Comparison of ENCODE assay signal across 2 cellular contexts in the genomic region with DNA sequence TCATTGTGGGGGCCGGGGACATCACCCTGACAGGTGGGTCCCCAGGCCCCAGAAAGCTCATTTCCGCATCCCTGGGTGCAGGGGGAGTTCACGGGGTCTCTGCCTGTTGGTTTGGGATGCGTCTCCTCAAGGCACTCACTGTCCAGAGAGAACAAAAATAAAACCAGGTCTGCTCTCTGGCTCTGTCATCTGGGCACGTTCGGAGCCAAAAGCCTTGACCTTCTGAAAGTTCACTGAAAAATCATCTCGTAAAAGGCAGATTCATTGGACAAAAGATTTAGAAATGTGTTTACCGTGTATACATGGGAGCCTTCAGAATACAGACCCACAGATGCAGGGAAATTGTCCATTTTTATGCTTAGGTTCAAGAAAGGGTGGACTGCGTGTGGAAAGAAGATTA.
TF ChIP-seq lines count a peak whose summit lies in the region.

No MANE protein-coding gene starts in this region.

TF ChIP-seq in liver, 16 proteins besides CTCF, POLR2A, EP300 and RAD21:
- TF ChIP-seq FOXA1 (IDR thresholded peaks at IDR 0.05) (no peak), HNF4G (IDR thresholded peaks at IDR 0.05) (no peak), JUND (IDR thresholded peaks at IDR 0.05) (peak in 1 of 2 donors; percentile 57), RXRA (IDR thresholded peaks at IDR 0.05) (peak; percentile 79 to 89), TAF1 (conservative IDR thresholded peaks at IDR 0.05) (no peak), SP1 (IDR thresholded peaks at IDR 0.05) (peak; percentile 32), NR2F2 (IDR thresholded peaks at IDR 0.05) (no peak), ATF3 (IDR thresholded peaks at IDR 0.05) (no peak), EGR1 (IDR thresholded peaks at IDR 0.05; ENCODE audit: low read depth in 2 of 2) (no peak), GABPA (IDR thresholded peaks at IDR 0.05 in 1 of 2, conservative IDR thresholded peaks at IDR 0.05 in 1 of 2) (no peak), HNF4A (conservative IDR thresholded peaks at IDR 0.05) (peak; percentile 24 to 61), FOXA2 (IDR thresholded peaks at IDR 0.05) (peak; percentile 62), YY1 (IDR thresholded peaks at IDR 0.05) (peak; percentile 29)
- TF ChIP-seq, protein P1, sequence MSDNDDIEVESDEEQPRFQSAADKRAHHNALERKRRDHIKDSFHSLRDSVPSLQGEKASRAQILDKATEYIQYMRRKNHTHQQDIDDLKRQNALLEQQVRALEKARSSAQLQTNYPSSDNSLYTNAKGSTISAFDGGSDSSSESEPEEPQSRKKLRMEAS (IDR thresholded peaks at IDR 0.05), result no peak
- TF ChIP-seq, protein P2, sequence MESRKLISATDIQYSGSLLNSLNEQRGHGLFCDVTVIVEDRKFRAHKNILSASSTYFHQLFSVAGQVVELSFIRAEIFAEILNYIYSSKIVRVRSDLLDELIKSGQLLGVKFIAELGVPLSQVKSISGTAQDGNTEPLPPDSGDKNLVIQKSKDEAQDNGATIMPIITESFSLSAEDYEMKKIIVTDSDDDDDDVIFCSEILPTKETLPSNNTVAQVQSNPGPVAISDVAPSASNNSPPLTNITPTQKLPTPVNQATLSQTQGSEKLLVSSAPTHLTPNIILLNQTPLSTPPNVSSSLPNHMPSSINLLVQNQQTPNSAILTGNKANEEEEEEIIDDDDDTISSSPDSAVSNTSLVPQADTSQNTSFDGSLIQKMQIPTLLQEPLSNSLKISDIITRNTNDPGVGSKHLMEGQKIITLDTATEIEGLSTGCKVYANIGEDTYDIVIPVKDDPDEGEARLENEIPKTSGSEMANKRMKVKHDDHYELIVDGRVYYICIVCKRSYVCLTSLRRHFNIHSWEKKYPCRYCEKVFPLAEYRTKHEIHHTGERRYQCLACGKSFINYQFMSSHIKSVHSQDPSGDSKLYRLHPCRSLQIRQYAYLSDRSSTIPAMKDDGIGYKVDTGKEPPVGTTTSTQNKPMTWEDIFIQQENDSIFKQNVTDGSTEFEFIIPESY (IDR thresholded peaks at IDR 0.05), result no peak
- TF ChIP-seq, protein P3, sequence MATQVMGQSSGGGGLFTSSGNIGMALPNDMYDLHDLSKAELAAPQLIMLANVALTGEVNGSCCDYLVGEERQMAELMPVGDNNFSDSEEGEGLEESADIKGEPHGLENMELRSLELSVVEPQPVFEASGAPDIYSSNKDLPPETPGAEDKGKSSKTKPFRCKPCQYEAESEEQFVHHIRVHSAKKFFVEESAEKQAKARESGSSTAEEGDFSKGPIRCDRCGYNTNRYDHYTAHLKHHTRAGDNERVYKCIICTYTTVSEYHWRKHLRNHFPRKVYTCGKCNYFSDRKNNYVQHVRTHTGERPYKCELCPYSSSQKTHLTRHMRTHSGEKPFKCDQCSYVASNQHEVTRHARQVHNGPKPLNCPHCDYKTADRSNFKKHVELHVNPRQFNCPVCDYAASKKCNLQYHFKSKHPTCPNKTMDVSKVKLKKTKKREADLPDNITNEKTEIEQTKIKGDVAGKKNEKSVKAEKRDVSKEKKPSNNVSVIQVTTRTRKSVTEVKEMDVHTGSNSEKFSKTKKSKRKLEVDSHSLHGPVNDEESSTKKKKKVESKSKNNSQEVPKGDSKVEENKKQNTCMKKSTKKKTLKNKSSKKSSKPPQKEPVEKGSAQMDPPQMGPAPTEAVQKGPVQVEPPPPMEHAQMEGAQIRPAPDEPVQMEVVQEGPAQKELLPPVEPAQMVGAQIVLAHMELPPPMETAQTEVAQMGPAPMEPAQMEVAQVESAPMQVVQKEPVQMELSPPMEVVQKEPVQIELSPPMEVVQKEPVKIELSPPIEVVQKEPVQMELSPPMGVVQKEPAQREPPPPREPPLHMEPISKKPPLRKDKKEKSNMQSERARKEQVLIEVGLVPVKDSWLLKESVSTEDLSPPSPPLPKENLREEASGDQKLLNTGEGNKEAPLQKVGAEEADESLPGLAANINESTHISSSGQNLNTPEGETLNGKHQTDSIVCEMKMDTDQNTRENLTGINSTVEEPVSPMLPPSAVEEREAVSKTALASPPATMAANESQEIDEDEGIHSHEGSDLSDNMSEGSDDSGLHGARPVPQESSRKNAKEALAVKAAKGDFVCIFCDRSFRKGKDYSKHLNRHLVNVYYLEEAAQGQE (IDR thresholded peaks at IDR 0.05), result peak; percentile 50
TF ChIP-seq in liver: peak in this region for 7.

TF ChIP-seq in HepG2, 621 proteins besides CTCF, POLR2A, EP300 and RAD21:
- TF ChIP-seq MIER3 (CRISPR knock-in tag; IDR thresholded peaks at IDR 0.05; ENCODE audit: borderline replicate concordance), result no peak
- TF ChIP-seq MTA3 (CRISPR knock-in tag; IDR thresholded peaks at IDR 0.05), result no peak
- TF ChIP-seq NCOA1 (CRISPR knock-in tag; IDR thresholded peaks at IDR 0.05), result no peak
